ENCODE assay signal across 10 cellular contexts in genomic region chr5:168290902-168291280, GRCh38. TPM values are rescaled to one million over a fixed set of nuclear protein-coding genes. Genes with fewer than 3 reads are reported as not detected.
DNase-seq lines count a peak whose midpoint lies in the region; ATAC-seq and TF ChIP-seq lines count a peak whose summit lies in the region.
"Had no signal": no experiment of that assay in that cellular context is flagged by ENCODE, and none has a peak within 500 bp of the region (broad histone marks: within the 10 kb centered on the region; RNA-seq: fewer than 3 reads in every experiment).

No MANE protein-coding gene starts in this region.

- H3K9me3 Mint-ChIP-seq in mesothelial cell of epicardium: no peaks in the 10 kb centered on the region

- BruUV-seq in A673 (replicated peaks; lab: Mats Ljungman, UMichigan) (no TSS peak), mammary epithelial cell (replicated peaks; lab: Mats Ljungman, UMichigan) (TSS peak; percentile 94)

- H2AFZ ChIP-seq in mammary epithelial cell (ENCODE audit: low read depth, low read length): peak overlapping the region; percentile 79

- no peak overlapping the region for H3K9ac ChIP-seq in HUES48 (ENCODE audit: low read depth, low read length)
- peak overlapping the region; percentile 70 for H3K9ac ChIP-seq in mammary epithelial cell (ENCODE audit: insufficient read depth, low read length)

- CTCF ChIA-PET in A673 (lab: Charles Lee): no interaction called here
- CTCF ChIA-PET in mammary epithelial cell (lab: Charles Lee; ENCODE audit: low non-redundant PET): interaction anchor here (0.6 to 0.7 kb wide), 2 partner anchors 22 to 76 kb away, joined by 3 read pairs; no protein-coding TSS in a partner anchor

- H3K4me1 Mint-ChIP-seq in mesothelial cell of epicardium: peaks cover 52% of the 10 kb centered on the region

- H3K9me3 ChIP-seq in A673 (ENCODE audit: low read depth, low read length, poor library complexity, severe bottlenecking) (no peaks in the 10 kb centered on the region), HUES48 (ENCODE audit: control insufficient read depth, insufficient read depth, low read length) (no peaks in the 10 kb centered on the region), mammary epithelial cell (replicated peaks; ENCODE audit: insufficient read depth, low read length) (no peaks in the 10 kb centered on the region)

- H3K27ac ChIP-seq in A673 (ENCODE audit: low read depth, low read length, poor library complexity, severe bottlenecking) (no peak overlapping the region), HUES48 (ENCODE audit: low read depth, low read length) (peak overlapping the region; percentile 33), mammary epithelial cell (ENCODE audit: insufficient read depth, low read depth, low read length) (peak overlapping the region; percentile 26)

- intact Hi-C loops in A673 (cut with micrococcal nuclease; ENCODE audit: unreplicated experiment): no loop called here
- intact Hi-C loops in mammary epithelial cell (cut with micrococcal nuclease): loop anchor here (5.0 kb wide), 2 partner anchors 36 to 56 kb away; no protein-coding TSS in a partner anchor

- in situ Hi-C loops in mammary epithelial cell (cut with MboI; ENCODE audit: low sequenced_read_pairs in 2 of 2): no loop called here

- peaks cover 41% of the 10 kb centered on the region for H3K79me2 ChIP-seq in mammary epithelial cell (ENCODE audit: insufficient read depth, low read length)

- dilution Hi-C loops in mammary epithelial cell (cut with HindIII; ENCODE audit: low sequenced_read_pairs): no loop called here

- H3K27me3 Mint-ChIP-seq in mesothelial cell of epicardium (ENCODE audit: low read depth): peaks cover 5% of the 10 kb centered on the region

- no peaks in the 10 kb centered on the region for H3K4me1 ChIP-seq in A673 (ENCODE audit: insufficient read depth, low read length, poor library complexity, severe bottlenecking)
- peaks cover 34% of the 10 kb centered on the region for H3K4me1 ChIP-seq in HUES48 (ENCODE audit: control insufficient read depth, insufficient read depth, low read length)
- peaks cover 46% of the 10 kb centered on the region for H3K4me1 ChIP-seq in mammary epithelial cell (ENCODE audit: insufficient read depth, low read length)

- peak overlapping the region; percentile 91 for H3K27ac Mint-ChIP-seq in mesothelial cell of epicardium

- H3K4me3 Mint-ChIP-seq in mesothelial cell of epicardium: peak overlapping the region; percentile 84

- H3K4me2 ChIP-seq in mammary epithelial cell (ENCODE audit: insufficient read depth, low read depth, low read length): peak overlapping the region; percentile 85

- H3K36me3 Mint-ChIP-seq in mesothelial cell of epicardium: no peaks in the 10 kb centered on the region

- no peaks in the 10 kb centered on the region for H4K20me1 ChIP-seq in mammary epithelial cell (ENCODE audit: insufficient read depth, low read length)

- DNase-seq in A673 (ENCODE audit: low spot score): no peak
- no peak for DNase-seq in mammary epithelial cell
- DNase-seq in mesothelial cell of epicardium (ENCODE audit: low spot score in 2 of 2, unreplicated experiment in 2 of 2): no peak
- DNase-seq in DMS153 treated with DMSO at 0.1 percent for 48 hours (lab: John Stamatoyannopoulos, UW; ENCODE audit: unreplicated experiment): no peak
- DNase-seq in NCI-H2029 (lab: John Stamatoyannopoulos, UW): no peak
- no peak for DNase-seq in AG20443 (ENCODE audit: low spot score)
- DNase-seq: effector CD8-positive, alpha-beta T cell had no signal

- ATAC-seq in HG03135 (IDR thresholded peaks at IDR 0.05; ENCODE audit: unreplicated experiment): no peak

- H3K4me3 ChIP-seq in A673 (ENCODE audit: low read depth, low read length, poor library complexity, severe bottlenecking) (peak overlapping the region; percentile 60), HUES48 (ENCODE audit: low read depth, low read length) (peak overlapping the region; percentile 79), mammary epithelial cell (replicated peaks in 1 of 3; ENCODE audit: insufficient read depth in 1 of 3, low read depth in 2 of 3, low read length in 3 of 3) (peak overlapping the region; percentile 53 to 67 (median 65))

- TF ChIP-seq CTCF in A673 (conservative IDR thresholded peaks at IDR 0.05; ENCODE audit: low read depth, low read length) (no peak), mammary epithelial cell (conservative IDR thresholded peaks at IDR 0.05 in 1 of 2, IDR thresholded peaks at IDR 0.05 in 1 of 2; ENCODE audit: extremely low read depth in 1 of 2, insufficient read depth in 1 of 2, low read depth in 1 of 2, low read length in 2 of 2) (no peak), mesothelial cell of epicardium (IDR thresholded peaks at IDR 0.05; ENCODE audit: unreplicated experiment) (no peak)

- WGBS in mammary epithelial cell (ENCODE audit: low coverage, missing lambda C conversion rate): 13% methylated on average over 5 of the region's 5 CpGs

- H3K27me3 ChIP-seq in A673 (replicated peaks; ENCODE audit: insufficient read depth, low read depth, low read length, poor library complexity) (no peaks in the 10 kb centered on the region), HUES48 (ENCODE audit: control insufficient read depth, insufficient read depth, low read length) (no peaks in the 10 kb centered on the region; the same call in 1 of the 2 replicates), mammary epithelial cell (ENCODE audit: insufficient read depth, low read length) (no peaks in the 10 kb centered on the region)

- H3K36me3 ChIP-seq in A673 (ENCODE audit: insufficient read depth, low read length, poor library complexity, severe bottlenecking): no peaks in the 10 kb centered on the region
- H3K36me3 ChIP-seq in HUES48 (ENCODE audit: control insufficient read depth, insufficient read depth, low read length): no peaks in the 10 kb centered on the region
- H3K36me3 ChIP-seq in mammary epithelial cell (ENCODE audit: insufficient read depth, low read length): no peaks in the 10 kb centered on the region

- POLR2A ChIA-PET in A673 (lab: Charles Lee; ENCODE audit: low non-redundant PET): no interaction called here

RNA-seq across cellular contexts. Expression of gene WWC1, which starts 0.6 kb away (rescaled TPM):
- total RNA-seq in A673 (2021) (8.2 and 8.8 TPM in 2 replicates), mammary epithelial cell (10 to 100 TPM; 17.8 to 32.0 TPM), mesothelial cell of epicardium (29.9 to 35.1 TPM (median 32.8 TPM) in 3 replicates)
- 14.0 TPM for polyA plus RNA-seq in mammary epithelial cell
- 78.6 TPM for polyA minus RNA-seq in mammary epithelial cell
- total RNA-seq: T-helper 2 cell treated with Interferon-gamma antibody and Interleukin-4, amounts not matched to agents 100 ng/mL and 5 ng/mL, for 36 hours had no signal
